In the genomic region with DNA sequence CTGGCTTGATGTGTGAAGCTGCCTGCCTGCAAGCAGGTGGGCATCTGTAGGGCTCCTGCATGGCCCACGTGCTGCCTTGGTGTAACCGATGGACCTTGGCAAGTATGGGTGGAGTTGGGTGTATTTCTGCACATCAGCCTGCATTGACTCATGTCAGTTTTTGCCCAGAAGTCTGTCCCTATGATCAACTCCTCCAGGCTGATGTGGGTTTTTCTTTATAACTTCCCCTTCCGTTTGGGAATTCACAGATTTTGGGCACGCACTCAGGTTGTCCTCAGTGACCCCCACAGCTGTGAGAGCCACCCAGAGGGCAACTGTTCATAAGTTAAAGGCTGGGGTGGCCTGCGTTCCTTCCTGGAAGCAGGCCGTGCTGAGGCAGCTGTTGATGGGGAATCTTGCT, we compare ENCODE assay signal across 10 cellular contexts.
DNase-seq lines count a peak whose midpoint lies in the region; ATAC-seq, FAIRE-seq and TF ChIP-seq lines count a peak whose summit lies in the region.
"Had no signal": no experiment of that assay in that cellular context is flagged by ENCODE, and none has a peak within 500 bp of the region (broad histone marks: within the 10 kb centered on the region; RNA-seq: fewer than 3 reads in every experiment).

No MANE protein-coding gene starts in this region.

- ATAC-seq in HepG2 (no peak), GM21576 (IDR thresholded peaks at IDR 0.05; ENCODE audit: unreplicated experiment) (no peak)
- ATAC-seq: K562 had no signal

- peak overlapping the region; percentile 45 for H3K27ac Mint-ChIP-seq in activated T-helper 2 cell treated with anti-CD3 and anti-CD28 coated beads, Interferon-gamma antibody, Interleukin-2, Interleukin-4, amounts not matched to agents 10 μg/mL and 5 μg/mL and 100 μg/mL, durations not matched to agents 14 hours and 24 hours and 36 hours

- no peak overlapping the region for H3K4me3 Mint-ChIP-seq in activated T-helper 2 cell treated with anti-CD3 and anti-CD28 coated beads, Interferon-gamma antibody, Interleukin-2, Interleukin-4, amounts not matched to agents 10 μg/mL and 5 μg/mL and 100 μg/mL, durations not matched to agents 14 hours and 24 hours and 36 hours (ENCODE audit: low read depth)

- TF ChIP-seq RAD21 in liver (IDR thresholded peaks at IDR 0.05): no peak
- no peak for TF ChIP-seq RAD21 in HepG2 (CRISPR knock-in tag; IDR thresholded peaks at IDR 0.05)

- in situ Hi-C loops in HepG2 (cut with HindIII; ENCODE audit: extremely low pct_ligation_motif_present, low pct_unique_long_range_greater_than_20kb): no loop called here

- POLR2A ChIA-PET in HepG2 (lab: Yijun Ruan, JAX): no interaction called here

- no peaks in the 10 kb centered on the region for H4K20me1 ChIP-seq in HepG2 (ENCODE audit: insufficient read depth, low read length)

- H3K4me1 ChIP-seq in liver (ENCODE audit: control insufficient read depth in 4 of 4, insufficient read depth in 4 of 4, low read length in 3 of 4) (peaks cover 3 to 14% (median 8%) of the 10 kb centered on the region in 4 donors), HepG2 (ENCODE audit: insufficient read depth, low read length) (peaks cover 4% of the 10 kb centered on the region; the same call in 1 of the 2 replicates)

- TF ChIP-seq POLR2A in HepG2 (IDR thresholded peaks at IDR 0.05; ENCODE audit: insufficient read depth in 1 of 2, low read depth in 2 of 2, low read length in 2 of 2): no peak

- 72% methylated on average over 6 of the region's 6 CpGs for WGBS in liver
- 91% methylated on average over 6 of the region's 6 CpGs for WGBS in HepG2 (ENCODE audit: low lambda C conversion rate)

- DNase-seq in HepG2 (ENCODE audit: low spot score) (no peak), kidney tubule cell (ENCODE audit: low spot score) (peak; percentile 68), stromal cell of bone marrow (ENCODE audit: low read depth) (peak; percentile 18), substantia nigra (lab: John Stamatoyannopoulos, UW) (no peak), DMS79 treated with DMSO at 0.1 percent for 48 hours (lab: John Stamatoyannopoulos, UW) (no peak)
- DNase-seq in activated T-helper 2 cell treated with anti-CD3 and anti-CD28 coated beads, Interferon-gamma antibody, Interleukin-2, Interleukin-4, amounts not matched to agents 10 μg/mL and 5 μg/mL and 100 μg/mL, durations not matched to agents 14 hours and 24 hours and 36 hours (ENCODE audit: low spot score): no peak
- DNase-seq: anterior cingulate cortex had no signal

- H3K27ac ChIP-seq in liver (ENCODE audit: low read depth in 1 of 2, low read length in 2 of 2): no peak overlapping the region
- no peak overlapping the region for H3K27ac ChIP-seq in HepG2 (ENCODE audit: extremely low read length, insufficient read depth, low read length)
- no peak overlapping the region for H3K27ac ChIP-seq in substantia nigra (ENCODE audit: low read depth, low read length, poor library complexity, severe bottlenecking)

- peaks cover 70% of the 10 kb centered on the region for H3K4me1 Mint-ChIP-seq in activated T-helper 2 cell treated with anti-CD3 and anti-CD28 coated beads, Interferon-gamma antibody, Interleukin-2, Interleukin-4, amounts not matched to agents 10 μg/mL and 5 μg/mL and 100 μg/mL, durations not matched to agents 14 hours and 24 hours and 36 hours (ENCODE audit: low read depth)

- FAIRE-seq in HepG2 (lab: Jason Lieb, UNC): no peak
- FAIRE-seq: K562 had no signal

- TF ChIP-seq CTCF in liver (IDR thresholded peaks at IDR 0.05; ENCODE audit: low read depth, low read length, missing input control): no peak
- no peak for TF ChIP-seq CTCF in HepG2 (CRISPR knock-in tag; IDR thresholded peaks at IDR 0.05)

- H3K27me3 ChIP-seq in liver (ENCODE audit: control insufficient read depth in 4 of 4, insufficient read depth in 4 of 4, low read length in 3 of 4) (no peaks in the 10 kb centered on the region), HepG2 (ENCODE audit: control insufficient read depth in 1 of 2, insufficient read depth in 2 of 2, low read length in 2 of 2) (no peaks in the 10 kb centered on the region)

- peaks cover 53% of the 10 kb centered on the region for H3K36me3 Mint-ChIP-seq in activated T-helper 2 cell treated with anti-CD3 and anti-CD28 coated beads, Interferon-gamma antibody, Interleukin-2, Interleukin-4, amounts not matched to agents 10 μg/mL and 5 μg/mL and 100 μg/mL, durations not matched to agents 14 hours and 24 hours and 36 hours (ENCODE audit: low read depth)

- H3K4me3 ChIP-seq in liver (ENCODE audit: low read depth in 1 of 3, low read length in 3 of 3) (no peak overlapping the region), HepG2 (replicated peaks in 1 of 3; ENCODE audit: insufficient read depth in 1 of 3, low read depth in 2 of 3, low read length in 3 of 3) (no peak overlapping the region)
- H3K4me3 ChIP-seq: K562 had no signal

- BruUV-seq in HepG2 (replicated peaks; lab: Mats Ljungman, UMichigan): no TSS peak

- H3K9me3 Mint-ChIP-seq in activated T-helper 2 cell treated with anti-CD3 and anti-CD28 coated beads, Interferon-gamma antibody, Interleukin-2, Interleukin-4, amounts not matched to agents 10 μg/mL and 5 μg/mL and 100 μg/mL, durations not matched to agents 14 hours and 24 hours and 36 hours: no peaks in the 10 kb centered on the region

- intact Hi-C loops in HepG2 (cut with micrococcal nuclease; ENCODE audit: unreplicated experiment): no loop called here
- intact Hi-C loops in activated T-helper 2 cell treated with anti-CD3 and anti-CD28 coated beads, Interferon-gamma antibody, Interleukin-2, Interleukin-4, amounts not matched to agents 10 μg/mL and 5 μg/mL and 100 μg/mL, durations not matched to agents 14 hours and 24 hours and 36 hours (cut with micrococcal nuclease): no loop called here

- no peaks in the 10 kb centered on the region for H3K36me3 ChIP-seq in liver (ENCODE audit: control insufficient read depth in 4 of 4, insufficient read depth in 3 of 4, low read depth in 1 of 4, low read length in 3 of 4)
- H3K36me3 ChIP-seq in HepG2 (replicated peaks in 1 of 2; ENCODE audit: control insufficient read depth in 1 of 2, insufficient read depth in 2 of 2, low read length in 2 of 2): no peaks in the 10 kb centered on the region; a peak in 1 of 5 replicates

- no peak overlapping the region for H2AFZ ChIP-seq in HepG2 (ENCODE audit: low read length)

- H3K4me2 ChIP-seq in HepG2 (ENCODE audit: low read depth, low read length): no peak overlapping the region

- TF ChIP-seq EP300 in HepG2 (IDR thresholded peaks at IDR 0.05; ENCODE audit: low read depth in 2 of 2, low read length in 2 of 2) (no peak), HepG2 (CRISPR knock-in tag; IDR thresholded peaks at IDR 0.05; ENCODE audit: borderline replicate concordance) (no peak)

- H3K79me2 ChIP-seq in HepG2 (ENCODE audit: insufficient read depth, low read length): no peaks in the 10 kb centered on the region

- CTCF ChIA-PET in HepG2 (lab: Yijun Ruan, JAX; ENCODE audit: low intra/inter-chr PET ratio, low total read pairs): no interaction called here

- H3K9ac ChIP-seq in liver (ENCODE audit: low read depth in 1 of 2, low read length in 2 of 2) (no peak overlapping the region), HepG2 (ENCODE audit: insufficient read depth, low read depth, low read length) (no peak overlapping the region)

- H3K9me3 ChIP-seq in liver (ENCODE audit: control insufficient read depth in 4 of 4, low read length in 3 of 4): no peaks in the 10 kb centered on the region
- H3K9me3 ChIP-seq in HepG2 (ENCODE audit: low read length): no peaks in the 10 kb centered on the region

- no peaks in the 10 kb centered on the region for H3K27me3 Mint-ChIP-seq in activated T-helper 2 cell treated with anti-CD3 and anti-CD28 coated beads, Interferon-gamma antibody, Interleukin-2, Interleukin-4, amounts not matched to agents 10 μg/mL and 5 μg/mL and 100 μg/mL, durations not matched to agents 14 hours and 24 hours and 36 hours (ENCODE audit: low read depth)

TF ChIP-seq in liver, 16 proteins besides CTCF, POLR2A, EP300 and RAD21 (continues in another document):
- TF ChIP-seq ZBTB33 (IDR thresholded peaks at IDR 0.05): no peak
- TF ChIP-seq GABPA (IDR thresholded peaks at IDR 0.05 in 1 of 2, conservative IDR thresholded peaks at IDR 0.05 in 1 of 2): no peak
- TF ChIP-seq NR2F2 (IDR thresholded peaks at IDR 0.05): peak; percentile 69
- no peak for TF ChIP-seq FOXA1 (IDR thresholded peaks at IDR 0.05)
- TF ChIP-seq FOXA2 (IDR thresholded peaks at IDR 0.05): no peak

TF ChIP-seq in HepG2, 621 proteins besides CTCF, POLR2A, EP300 and RAD21 (continues in another document):
- no peak for TF ChIP-seq MAFF (IDR thresholded peaks at IDR 0.05; ENCODE audit: low read depth, low read length)
- no peak for TF ChIP-seq ZNF331 (CRISPR knock-in tag; IDR thresholded peaks at IDR 0.05)
- no peak for TF ChIP-seq XBP1 (CRISPR knock-in tag; IDR thresholded peaks at IDR 0.05)
- TF ChIP-seq ZNF773 (CRISPR knock-in tag; IDR thresholded peaks at IDR 0.05; ENCODE audit: borderline replicate concordance): no peak
- TF ChIP-seq, protein P1, sequence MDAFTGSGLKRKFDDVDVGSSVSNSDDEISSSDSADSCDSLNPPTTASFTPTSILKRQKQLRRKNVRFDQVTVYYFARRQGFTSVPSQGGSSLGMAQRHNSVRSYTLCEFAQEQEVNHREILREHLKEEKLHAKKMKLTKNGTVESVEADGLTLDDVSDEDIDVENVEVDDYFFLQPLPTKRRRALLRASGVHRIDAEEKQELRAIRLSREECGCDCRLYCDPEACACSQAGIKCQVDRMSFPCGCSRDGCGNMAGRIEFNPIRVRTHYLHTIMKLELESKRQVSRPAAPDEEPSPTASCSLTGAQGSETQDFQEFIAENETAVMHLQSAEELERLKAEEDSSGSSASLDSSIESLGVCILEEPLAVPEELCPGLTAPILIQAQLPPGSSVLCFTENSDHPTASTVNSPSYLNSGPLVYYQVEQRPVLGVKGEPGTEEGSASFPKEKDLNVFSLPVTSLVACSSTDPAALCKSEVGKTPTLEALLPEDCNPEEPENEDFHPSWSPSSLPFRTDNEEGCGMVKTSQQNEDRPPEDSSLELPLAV (CRISPR knock-in tag; conservative IDR thresholded peaks at IDR 0.05; ENCODE audit: low read depth): no peak

Comparison
In these comparisons a context has a peak if more than half of its experiments do, and no peak if none do; other contexts are left out.
1. DNase-seq: peak in kidney tubule cell (single experiment) and stromal cell of bone marrow (single experiment); none in HepG2 (single experiment), activated T-helper 2 cell treated with anti-CD3 and anti-CD28 coated beads, Interferon-gamma antibody, Interleukin-2, Interleukin-4, amounts not matched to agents 10 μg/mL and 5 μg/mL and 100 μg/mL, durations not matched to agents 14 hours and 24 hours and 36 hours (single experiment), substantia nigra (0 of 49) and DMS79 treated with DMSO at 0.1 percent for 48 hours (single experiment).